In genomic region chr2:156399224-156399949, GRCh38 we compare ENCODE assay signal across 8 cellular contexts. TPM values are rescaled to one million over a fixed set of nuclear protein-coding genes. Genes with fewer than 3 reads are reported as not detected.
DNase-seq lines count a peak whose midpoint lies in the region; FAIRE-seq and TF ChIP-seq lines count a peak whose summit lies in the region.

No MANE protein-coding gene starts in this region.

- H3K4me3 ChIP-seq in GM12875 (ENCODE audit: low read depth, low read length) (peak overlapping the region; percentile 73), adrenal gland (peak overlapping the region in 2 of 4 donors; percentile 24 to 46)

- H3K27me3 ChIP-seq in adrenal gland, result no peaks in the 10 kb centered on the region

- intact Hi-C loops in adrenal gland (cut with DNase I), result loop anchor here (5.0 to 10.0 kb wide), 2 partner anchors 52 to 55 kb away; no protein-coding TSS in a partner anchor

- H3K27ac ChIP-seq in adrenal gland, result peak overlapping the region in 3 of 5 donors; percentile 76 to 96 (median 92)
- H3K27ac ChIP-seq in substantia nigra (ENCODE audit: low read depth, low read length, poor library complexity, severe bottlenecking), result peak overlapping the region; percentile 92

- H3K4me1 ChIP-seq in adrenal gland (replicated peaks in 1 of 2), result peaks cover 6 to 8% of the 10 kb centered on the region in 2 donors

- DNase-seq in LHCN-M2 (ENCODE audit: low read depth) (peak; percentile 30), adrenal gland (peak in 3 of 7 donors; percentile 8 to 62 (median 17)), substantia nigra (lab: John Stamatoyannopoulos, UW) (peak in 2 of 49 donors; percentile 2 to 5), SHP77 (lab: John Stamatoyannopoulos, UW) (no peak), GM19240 (ENCODE audit: insufficient read length, low spot score) (no peak)
- DNase-seq in stimulated activated CD4-positive, alpha-beta T cell treated with anti-CD3 and anti-CD28 coated beads, Interleukin-2, amount 100 ng/mL, for 24 hours, result no peak

- TF ChIP-seq POLR2A in adrenal gland (IDR thresholded peaks at IDR 0.05), result no peak

- peak; percentile 33 for FAIRE-seq in islet of Langerhans (lab: Jason Lieb, UNC)

- TF ChIP-seq CTCF in GM12875 (IDR thresholded peaks at IDR 0.05; ENCODE audit: borderline replicate concordance, insufficient read depth, low read depth, low read length), result no peak
- TF ChIP-seq CTCF in adrenal gland (IDR thresholded peaks at IDR 0.05), result no peak

- WGBS in adrenal gland, 4 donors, result 50 to 55% (median 53%) methylated on average over 10 of the region's 10 CpGs

- H3K9me3 ChIP-seq in adrenal gland (replicated peaks in 1 of 3), result no peaks in the 10 kb centered on the region

- no peaks in the 10 kb centered on the region for H3K36me3 ChIP-seq in adrenal gland (replicated peaks in 1 of 2)

RNA-seq across cellular contexts. Expression of gene GPD2, which starts 36.8 kb away (rescaled TPM):
- 114 and 131 TPM in 2 replicates for total RNA-seq in LHCN-M2 (2014; rRNA removed)
- polyA plus RNA-seq in LHCN-M2 (2012), result 14.3 TPM
- total RNA-seq in adrenal gland, result 10 to 100 TPM; 10.7 to 33.8 (median 16.2) TPM
- polyA plus RNA-seq in adrenal gland, result 10 to 100 TPM in 1 of 3 donors, 1 to 10 TPM in 2; 4.5 to 14.0 (median 5.0) TPM
